Comparison of ENCODE assay signal across 8 cellular contexts in genomic region chr22:31947296-31947695, GRCh38. TPM values are rescaled to one million over a fixed set of nuclear protein-coding genes. Genes with fewer than 3 reads are reported as not detected.
A peak's percentile ranks its signal among the peaks of the same experiment; 100 is the strongest.
DNase-seq lines count a peak whose midpoint lies in the region; ATAC-seq, FAIRE-seq and TF ChIP-seq lines count a peak whose summit lies in the region.

No MANE protein-coding gene starts in this region.

- DNase-seq in DMS 273 (lab: John Stamatoyannopoulos, UW; ENCODE audit: unreplicated experiment) (peak; percentile 43), DMS 273 treated with DMSO at 0.1 percent for 48 hours (lab: John Stamatoyannopoulos, UW) (no peak), WERI-Rb-1 (no peak), fibroblast of peridontal ligament (ENCODE audit: extremely low read depth) (peak; percentile 52), frontal cortex (ENCODE audit: low spot score in 2 of 2) (no peak), cortex of kidney (lab: John Stamatoyannopoulos, UW) (no peak)

- peak; percentile 49 for TF ChIP-seq CTCF in WERI-Rb-1 (IDR thresholded peaks at IDR 0.05; ENCODE audit: low read depth, low read length)

- peaks cover 11 to 20% (median 14%) of the 10 kb centered on the region in 3 donors for H3K4me1 Mint-ChIP-seq in IgD-negative memory B cell
- H3K4me1 Mint-ChIP-seq in stimulated activated memory B cell treated with anti-CD40 and anti-IgM and Interleukin-4, amounts not matched to agents 10 μg/mL and 1 μg/mL and 100 μg/mL, for 72 hours = peaks cover 28% of the 10 kb centered on the region

- H3K27ac Mint-ChIP-seq in IgD-negative memory B cell = peak overlapping the region in 2 of 3 donors; percentile 74 to 93
- peak overlapping the region; percentile 6 for H3K27ac Mint-ChIP-seq in stimulated activated memory B cell treated with anti-CD40 and anti-IgM and Interleukin-4, amounts not matched to agents 10 μg/mL and 1 μg/mL and 100 μg/mL, for 72 hours

- no peaks in the 10 kb centered on the region for H3K27me3 Mint-ChIP-seq in IgD-negative memory B cell
- no peaks in the 10 kb centered on the region for H3K27me3 Mint-ChIP-seq in stimulated activated memory B cell treated with anti-CD40 and anti-IgM and Interleukin-4, amounts not matched to agents 10 μg/mL and 1 μg/mL and 100 μg/mL, for 72 hours

- no peaks in the 10 kb centered on the region for H3K9me3 ChIP-seq in WERI-Rb-1 (ENCODE audit: severe bottlenecking)

- no peaks in the 10 kb centered on the region for H3K9me3 Mint-ChIP-seq in IgD-negative memory B cell
- no peaks in the 10 kb centered on the region for H3K9me3 Mint-ChIP-seq in stimulated activated memory B cell treated with anti-CD40 and anti-IgM and Interleukin-4, amounts not matched to agents 10 μg/mL and 1 μg/mL and 100 μg/mL, for 72 hours

- no peaks in the 10 kb centered on the region for H3K36me3 Mint-ChIP-seq in IgD-negative memory B cell
- peaks cover 15% of the 10 kb centered on the region for H3K36me3 Mint-ChIP-seq in stimulated activated memory B cell treated with anti-CD40 and anti-IgM and Interleukin-4, amounts not matched to agents 10 μg/mL and 1 μg/mL and 100 μg/mL, for 72 hours

- no peak overlapping the region for H3K4me3 ChIP-seq in WERI-Rb-1 (ENCODE audit: low read depth, low read length)

- H3K36me3 ChIP-seq in WERI-Rb-1 = peaks cover 67% of the 10 kb centered on the region

- no peak overlapping the region for H3K27ac ChIP-seq in WERI-Rb-1

- H3K27me3 ChIP-seq in WERI-Rb-1 (ENCODE audit: insufficient read depth, low read depth, severe bottlenecking) = no peaks in the 10 kb centered on the region

- H3K4me3 Mint-ChIP-seq in IgD-negative memory B cell = peak overlapping the region in 2 of 4 donors; percentile 18 to 73
- H3K4me3 Mint-ChIP-seq in stimulated activated memory B cell treated with anti-CD40 and anti-IgM and Interleukin-4, amounts not matched to agents 10 μg/mL and 1 μg/mL and 100 μg/mL, for 72 hours = no peak overlapping the region

- no peak for ATAC-seq in stimulated activated memory B cell treated with anti-CD40 and anti-IgM and Interleukin-4, amounts not matched to agents 10 μg/mL and 1 μg/mL and 100 μg/mL, for 72 hours

- no peak for FAIRE-seq in frontal cortex (lab: Jason Lieb, UNC)

RNA-seq across cellular contexts. Expression of gene YWHAH, which starts 3.0 kb away (rescaled TPM):
- 65.3 TPM for polyA plus RNA-seq in IgD-negative memory B cell
- 255 TPM for total RNA-seq in frontal cortex

Comparison
In these comparisons a context has a peak if more than half of its experiments do, and no peak if none do; other contexts are left out.
1. DNase-seq: peak in DMS 273 (single experiment) and fibroblast of peridontal ligament (single experiment); none in DMS 273 treated with DMSO at 0.1 percent for 48 hours (single experiment), WERI-Rb-1 (single experiment), frontal cortex (0 of 2) and cortex of kidney (single experiment).